9 cellular contexts compared by ENCODE assay signal in genomic region chr19:6065685-6066365, GRCh38. TPM values are rescaled to one million over a fixed set of nuclear protein-coding genes. Genes with fewer than 3 reads are reported as not detected.
DNase-seq lines count a peak whose midpoint lies in the region; ATAC-seq and TF ChIP-seq lines count a peak whose summit lies in the region.
"Had no signal": no experiment of that assay in that cellular context is flagged by ENCODE, and none has a peak within 500 bp of the region (broad histone marks: within the 10 kb centered on the region; RNA-seq: fewer than 3 reads in every experiment).

No MANE protein-coding gene starts in this region.

- H3K18ac ChIP-seq in mesendoderm (ENCODE audit: low read length): no peak overlapping the region

- no peak overlapping the region for H2BK5ac ChIP-seq in mesendoderm (ENCODE audit: low read length)

- H3K56ac ChIP-seq in mesendoderm (ENCODE audit: low read length): no peak overlapping the region

- H2BK120ac ChIP-seq in mesendoderm (ENCODE audit: low read depth, low read length): no peak overlapping the region

- H4K5ac ChIP-seq in mesendoderm (ENCODE audit: low read length): no peak overlapping the region

- no peak overlapping the region for H3K4ac ChIP-seq in mesendoderm (ENCODE audit: low read depth, low read length)

- H3K27ac ChIP-seq in mesendoderm (ENCODE audit: low read depth, low read length): no peak overlapping the region

- TF ChIP-seq CTCF in brain (conservative IDR thresholded peaks at IDR 0.05): no peak

- no peaks in the 10 kb centered on the region for H3K36me3 Mint-ChIP-seq in T-helper 2 cell treated with Interferon-gamma antibody and Interleukin-4, amounts not matched to agents 5 μg/mL and 100 μg/mL, for 36 hours (ENCODE audit: low read depth)
- peaks cover 21% of the 10 kb centered on the region for H3K36me3 Mint-ChIP-seq in brain

- peak; percentile 54 to 64 for ATAC-seq in activated CD4-positive, CD25-positive, alpha-beta regulatory T cell treated with anti-CD3 and anti-CD28 coated beads, Interleukin-2, amount 50 U/mL, for 24 hours

- H3K4me2 ChIP-seq in mesendoderm (ENCODE audit: low read length): no peak overlapping the region

- H4K8ac ChIP-seq in mesendoderm (ENCODE audit: low read depth, low read length): no peak overlapping the region

- no peak overlapping the region for H3K9ac ChIP-seq in mesendoderm (ENCODE audit: low read length)

- no peak overlapping the region for H2BK15ac ChIP-seq in mesendoderm (replicated peaks; ENCODE audit: low read depth)

- H3K79me1 ChIP-seq in mesendoderm (ENCODE audit: low read length): no peaks in the 10 kb centered on the region

- peaks cover 6% of the 10 kb centered on the region for H3K27me3 Mint-ChIP-seq in T-helper 2 cell treated with Interferon-gamma antibody and Interleukin-4, amounts not matched to agents 5 μg/mL and 100 μg/mL, for 36 hours (ENCODE audit: low read depth)
- H3K27me3 Mint-ChIP-seq in brain: peaks cover 6% of the 10 kb centered on the region

- H3K4me3 ChIP-seq in mesendoderm (ENCODE audit: low read length): no peak overlapping the region

- peaks cover 3% of the 10 kb centered on the region for H3K4me1 ChIP-seq in mesendoderm (ENCODE audit: control insufficient read depth, low read depth, low read length)

- H2AK5ac ChIP-seq in mesendoderm (ENCODE audit: low read length): no peak overlapping the region

- H3K9me3 Mint-ChIP-seq in T-helper 2 cell treated with Interferon-gamma antibody and Interleukin-4, amounts not matched to agents 5 μg/mL and 100 μg/mL, for 36 hours: peaks cover 7% of the 10 kb centered on the region
- H3K9me3 Mint-ChIP-seq in brain: peaks cover 6 to 22% (median 18%) of the 10 kb centered on the region in 5 experiments
- H3K9me3 Mint-ChIP-seq: activated B cell treated with CpG ODN at 0.5 μM for 24 hours had no signal

- H3K36me3 ChIP-seq in mesendoderm (ENCODE audit: control insufficient read depth, insufficient read depth, low read length): no peaks in the 10 kb centered on the region

- H3K27ac Mint-ChIP-seq in T-helper 2 cell treated with Interferon-gamma antibody and Interleukin-4, amounts not matched to agents 5 μg/mL and 100 μg/mL, for 36 hours: no peak overlapping the region
- H3K27ac Mint-ChIP-seq in brain: peak overlapping the region; percentile 93 to 100 (median 96)
- H3K27ac Mint-ChIP-seq: activated B cell treated with CpG ODN at 0.5 μM for 24 hours had no signal

- no peaks in the 10 kb centered on the region for H3K27me3 ChIP-seq in mesendoderm (ENCODE audit: insufficient read depth, low read length, poor library complexity)

- H3K4me1 Mint-ChIP-seq in T-helper 2 cell treated with Interferon-gamma antibody and Interleukin-4, amounts not matched to agents 5 μg/mL and 100 μg/mL, for 36 hours (ENCODE audit: low read depth): peaks cover 33% of the 10 kb centered on the region
- peaks cover 72% of the 10 kb centered on the region for H3K4me1 Mint-ChIP-seq in brain

- DNase-seq in activated CD4-positive, CD25-positive, alpha-beta regulatory T cell treated with anti-CD3 and anti-CD28 coated beads, Interleukin-2, amount 50 U/mL, for 72 hours: no peak
- peak; percentile 55 for DNase-seq in T-helper 2 cell treated with Interferon-gamma antibody and Interleukin-4, amounts not matched to agents 5 μg/mL and 100 μg/mL, for 36 hours (ENCODE audit: low spot score)
- DNase-seq in mesendoderm (peak; percentile 91), HK-2 (ENCODE audit: unreplicated experiment) (no peak), occipital lobe (lab: John Stamatoyannopoulos, UW) (no peak)
- DNase-seq in stimulated activated CD8-positive, alpha-beta memory T cell treated with anti-CD3 and anti-CD28 coated beads, Interleukin-7, amount 100 ng/mL, for 24 hours (ENCODE audit: low read depth): peak; percentile 16
- DNase-seq: activated B cell treated with CpG ODN at 0.5 μM for 24 hours had no signal

- no peak overlapping the region for H3K23ac ChIP-seq in mesendoderm (ENCODE audit: low read length)

- no peaks in the 10 kb centered on the region for H3K79me2 ChIP-seq in mesendoderm (ENCODE audit: control insufficient read depth, insufficient read depth, low read length)

- no peak overlapping the region for H3K4me3 Mint-ChIP-seq in T-helper 2 cell treated with Interferon-gamma antibody and Interleukin-4, amounts not matched to agents 5 μg/mL and 100 μg/mL, for 36 hours
- H3K4me3 Mint-ChIP-seq in brain: peak overlapping the region; percentile 39 to 79 (median 70)
- H3K4me3 Mint-ChIP-seq: activated B cell treated with CpG ODN at 0.5 μM for 24 hours had no signal

- no CpG with 5 or more reads among the region's 16 CpGs for WGBS in mesendoderm (ENCODE audit: extremely low coverage, insufficient coverage, low lambda C conversion rate)

RNA-seq across cellular contexts. Expression of gene RFX2, which starts 44.5 kb away (rescaled TPM):
- 29.6 TPM for polyA plus RNA-seq in brain (ENCODE audit: insufficient read depth, low read depth, low replicate concordance)
- 2.2 TPM for polyA plus RNA-seq in mesendoderm (2013, experiment 1 of 2)
- polyA plus RNA-seq in mesendoderm (2013, experiment 2 of 2): 2.3 TPM
- 5.6 TPM for total RNA-seq in occipital lobe

Comparison
In these comparisons a context has a peak if more than half of its experiments do, and no peak if none do; other contexts are left out.
1. DNase-seq: peak in T-helper 2 cell treated with Interferon-gamma antibody and Interleukin-4, amounts not matched to agents 5 μg/mL and 100 μg/mL, for 36 hours (single experiment), mesendoderm (single experiment) and stimulated activated CD8-positive, alpha-beta memory T cell treated with anti-CD3 and anti-CD28 coated beads, Interleukin-7, amount 100 ng/mL, for 24 hours (single experiment); none in activated CD4-positive, CD25-positive, alpha-beta regulatory T cell treated with anti-CD3 and anti-CD28 coated beads, Interleukin-2, amount 50 U/mL, for 72 hours (single experiment), HK-2 (single experiment) and occipital lobe (single experiment).